In the genomic region with DNA sequence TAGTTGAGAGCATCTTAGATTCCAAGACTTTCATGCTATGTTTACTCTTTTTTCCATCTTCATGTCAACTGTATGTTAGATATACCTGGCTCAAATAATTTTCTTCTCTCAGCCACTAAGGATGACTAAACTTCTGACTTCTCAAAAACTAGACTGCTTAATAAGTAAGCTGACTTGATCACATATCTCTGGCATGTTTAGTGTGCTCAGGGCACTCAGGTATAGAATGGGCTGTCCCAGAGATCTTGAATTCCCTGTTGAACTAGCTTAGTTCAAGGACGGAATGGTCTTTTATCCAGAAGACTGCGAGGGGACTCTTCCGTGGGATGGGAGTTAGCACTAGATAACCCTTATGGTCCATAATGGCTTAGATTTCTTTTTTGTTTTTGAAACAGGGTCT, we compare ENCODE assay signal across 21 cellular contexts.
"Had no signal": no experiment of that assay in that cellular context is flagged by ENCODE, and none has a peak within 500 bp of the region (broad histone marks: within the 10 kb centered on the region; RNA-seq: fewer than 3 reads in every experiment).

No MANE protein-coding gene starts in this region.

- H3K36me3 ChIP-seq: SJSA1 had no signal

- H3K4me3 ChIP-seq: SJSA1, SK-N-MC had no signal

- H3K27me3 ChIP-seq: SJSA1 had no signal

- H3K9me3 ChIP-seq: SJSA1 had no signal

- H3K27ac ChIP-seq: SJSA1, SK-N-MC had no signal

- H3K4me1 ChIP-seq: SJSA1 had no signal

- DNase-seq: IMR-90, Kasumi-1, KG1, MM.1S, MV-4-11, NCI-H1048, NCI-H1105, NCI-H1417, NCI-H1436 treated with DMSO at 0.1 percent for 48 hours, NCI-H1694, NCI-H187 treated with DMSO at 0.1 percent for 48 hours, NCI-H2029 treated with DMSO at 0.1 percent for 48 hours, NCI-H2171 treated with DMSO at 0.1 percent for 48 hours, NCI-H345, NCI-H446 treated with DMSO at 0.1 percent for 48 hours, NCI-H510A treated with DMSO at 0.1 percent for 48 hours, Right ventricle myocardium superior, RPMI8226, SIG-M5 had no signal
